In genomic region chr6:5559651-5560050, GRCh38 we compare ENCODE assay signal across 10 cellular contexts.
"Had no signal": no experiment of that assay in that cellular context is flagged by ENCODE, and none has a peak within 500 bp of the region (broad histone marks: within the 10 kb centered on the region; RNA-seq: fewer than 3 reads in every experiment).

No MANE protein-coding gene starts in this region.

- H3K27ac ChIP-seq: GM23248 had no signal

- H2AFZ ChIP-seq: GM23248, GM23338 had no signal

- DNase-seq: GM23248, GOT3, H7, H9, HCEC 1CT, HFFc6 had no signal

- H3K4me3 ChIP-seq: GM23248, GM23338, HAP-1 had no signal

- H3K9me3 ChIP-seq: HAP-1 had no signal

- H3K9ac ChIP-seq: GM23248 had no signal

- H3K36me3 ChIP-seq: HAP-1 had no signal

- ATAC-seq: GM23338, HCT116 had no signal

- FAIRE-seq: H54 had no signal

- H3K4me2 ChIP-seq: GM23338 had no signal
